ENCODE assay signal across 7 cellular contexts in genomic region chr15:81312790-81313543, GRCh38. TPM values are rescaled to one million over a fixed set of nuclear protein-coding genes. Genes with fewer than 3 reads are reported as not detected.
DNase-seq lines count a peak whose midpoint lies in the region; ATAC-seq and TF ChIP-seq lines count a peak whose summit lies in the region.

No MANE protein-coding gene starts in this region.

- peaks cover 5% of the 10 kb centered on the region for H3K36me3 ChIP-seq in thoracic aorta

- H3K27me3 ChIP-seq in thoracic aorta (replicated peaks; ENCODE audit: insufficient read depth), result no peaks in the 10 kb centered on the region

- ATAC-seq in thoracic aorta (ENCODE audit: insufficient number of reproducible peaks, low FRiP score, low read depth), result peak; percentile 94

- peak overlapping the region; percentile 59 to 65 for H3K27ac ChIP-seq in thoracic aorta

- DNase-seq in HT1080 (ENCODE audit: low read depth) (peak; percentile 93), amniotic epithelial cell (ENCODE audit: low read depth) (peak; percentile 99), islet precursor cell (peak; percentile 69), thoracic aorta (ENCODE audit: low spot score) (peak; percentile 84), NCI-H69 (lab: John Stamatoyannopoulos, UW) (no peak), cerebellar nuclear complex (lab: John Stamatoyannopoulos, UW) (no peak), foreskin melanocyte (no peak)

- no peaks in the 10 kb centered on the region for H3K9me3 ChIP-seq in thoracic aorta

- peaks cover 5 to 25% of the 10 kb centered on the region in 2 donors for H3K4me1 ChIP-seq in thoracic aorta (ENCODE audit: control insufficient read depth in 1 of 2, low read depth in 2 of 2)

- no peak for TF ChIP-seq CTCF in thoracic aorta (IDR thresholded peaks at IDR 0.05)

- no peak overlapping the region for H3K4me3 ChIP-seq in thoracic aorta

RNA-seq across cellular contexts. Expression of gene STARD5, which starts 11.0 kb away (rescaled TPM):
- 1.5 and 2.2 TPM in 2 replicates for total RNA-seq in HT1080 (2014; rRNA removed; shearing (Covaris generic))
- 0.84 and 0.86 TPM in 2 replicates for polyA plus RNA-seq in HT1080 (2015; cell fraction: cytosol; rRNA removed)
- 3.6 and 3.7 TPM in 2 replicates for polyA plus RNA-seq in HT1080 (2015; cell fraction: nucleus; rRNA removed)
- total RNA-seq in thoracic aorta, result 10 to 100 TPM in 1 of 2 donors, 1 to 10 TPM in 1; 7.3 to 14.9 TPM

Comparison
In these comparisons a context has a peak if more than half of its experiments do, and no peak if none do; other contexts are left out.
1. DNase-seq: peak in HT1080 (single experiment), amniotic epithelial cell (single experiment), islet precursor cell (single experiment) and thoracic aorta (single experiment); none in NCI-H69 (single experiment), cerebellar nuclear complex (0 of 2) and foreskin melanocyte (single experiment).